In genomic region chr15:75104804-75105557, GRCh38 we compare ENCODE assay signal across 1 cellular context.
TF ChIP-seq lines count a peak whose summit lies in the region.

No MANE protein-coding gene starts in this region.

TF ChIP-seq in IMR-90, 13 proteins besides CTCF, POLR2A, EP300 and RAD21 (continued from another document):
- TF ChIP-seq, protein P1, sequence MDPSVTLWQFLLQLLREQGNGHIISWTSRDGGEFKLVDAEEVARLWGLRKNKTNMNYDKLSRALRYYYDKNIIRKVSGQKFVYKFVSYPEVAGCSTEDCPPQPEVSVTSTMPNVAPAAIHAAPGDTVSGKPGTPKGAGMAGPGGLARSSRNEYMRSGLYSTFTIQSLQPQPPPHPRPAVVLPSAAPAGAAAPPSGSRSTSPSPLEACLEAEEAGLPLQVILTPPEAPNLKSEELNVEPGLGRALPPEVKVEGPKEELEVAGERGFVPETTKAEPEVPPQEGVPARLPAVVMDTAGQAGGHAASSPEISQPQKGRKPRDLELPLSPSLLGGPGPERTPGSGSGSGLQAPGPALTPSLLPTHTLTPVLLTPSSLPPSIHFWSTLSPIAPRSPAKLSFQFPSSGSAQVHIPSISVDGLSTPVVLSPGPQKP (IDR thresholded peaks at IDR 0.05; ENCODE audit: borderline replicate concordance, low read depth, low read length) = no peak
- no peak for TF ChIP-seq MXI1 (IDR thresholded peaks at IDR 0.05; ENCODE audit: borderline replicate concordance, low read depth, low read length)
- TF ChIP-seq SMC3 (IDR thresholded peaks at IDR 0.05; ENCODE audit: low read depth, low read length) = no peak
- TF ChIP-seq CHD1 (IDR thresholded peaks at IDR 0.05; ENCODE audit: low read depth, low read length) = no peak
- TF ChIP-seq MAFK (IDR thresholded peaks at IDR 0.05; ENCODE audit: low read depth, low read length) = no peak
- TF ChIP-seq RCOR1 (IDR thresholded peaks at IDR 0.05; ENCODE audit: insufficient replicate concordance, low read length) = no peak
